Comparison of ENCODE assay signal across 8 cellular contexts in genomic region chr3:66378256-66378655, GRCh38.
DNase-seq lines count a peak whose midpoint lies in the region; ATAC-seq, FAIRE-seq and TF ChIP-seq lines count a peak whose summit lies in the region.

No MANE protein-coding gene starts in this region.

- no peaks in the 10 kb centered on the region for H3K9me1 ChIP-seq in keratinocyte (ENCODE audit: control insufficient read depth, extremely low read depth, insufficient read depth, low read length)

- DNase-seq in D721Med (ENCODE audit: insufficient read length, low spot score): no peak
- peak; percentile 63 for DNase-seq in NCI-H146 (lab: John Stamatoyannopoulos, UW)
- DNase-seq in activated effector memory CD4-positive, alpha-beta T cell treated with Interleukin-2 at 50 U/mL for 16 hours: peak; percentile 29
- no peak for DNase-seq in keratinocyte (ENCODE audit: low read depth, low spot score)
- no peak for DNase-seq in amniotic stem cell (lab: John Stamatoyannopoulos, UW)
- no peak for DNase-seq in RWPE1 (ENCODE audit: low spot score)

- H3K27me3 ChIP-seq in keratinocyte (ENCODE audit: control insufficient read depth, extremely low read depth, insufficient read depth, low read length): no peaks in the 10 kb centered on the region

- ATAC-seq in HG03196 (IDR thresholded peaks at IDR 0.05; ENCODE audit: unreplicated experiment) (no peak), HG03159 (IDR thresholded peaks at IDR 0.05; ENCODE audit: unreplicated experiment) (no peak)

- H3K79me2 ChIP-seq in keratinocyte (ENCODE audit: control insufficient read depth, insufficient read depth, low read length): no peaks in the 10 kb centered on the region

- CTCF ChIA-PET in RWPE1 (lab: Yijun Ruan, JAX): interaction anchor here (1.1 kb wide), 1 partner anchor 444 kb away, joined by 3 read pairs; no protein-coding TSS in a partner anchor

- H3K4me2 ChIP-seq in keratinocyte (ENCODE audit: control insufficient read depth, extremely low read depth, insufficient read depth, low read depth, low read length): no peak overlapping the region

- H3K9me3 ChIP-seq in keratinocyte (ENCODE audit: control insufficient read depth, low read depth, low read length): no peaks in the 10 kb centered on the region

- no peak for FAIRE-seq in D721Med (lab: Jason Lieb, UNC)
- FAIRE-seq in keratinocyte (lab: Jason Lieb, UNC): no peak

- POLR2A ChIA-PET in RWPE1 (lab: Yijun Ruan, JAX; ENCODE audit: low non-redundant PET): no interaction called here

- H4K20me1 ChIP-seq in keratinocyte (ENCODE audit: control insufficient read depth, extremely low read depth, insufficient read depth, low read length): no peaks in the 10 kb centered on the region

- H2AFZ ChIP-seq in keratinocyte (ENCODE audit: control insufficient read depth, low read length): no peak overlapping the region

- H3K9ac ChIP-seq in keratinocyte (ENCODE audit: control insufficient read depth, extremely low read depth, insufficient read depth, low read length): no peak overlapping the region

- H3K4me1 ChIP-seq in keratinocyte (ENCODE audit: control insufficient read depth, extremely low read depth, insufficient read depth, low read length): no peaks in the 10 kb centered on the region

- dilution Hi-C loops in keratinocyte (cut with MboI; ENCODE audit: extremely low pct_ligation_motif_present, low sequenced_read_pairs): no loop called here

- H3K27ac ChIP-seq in keratinocyte (ENCODE audit: control insufficient read depth, insufficient read depth, low read length): no peak overlapping the region
- H3K27ac ChIP-seq in RWPE1: no peak overlapping the region

- no peak overlapping the region for H3K4me3 ChIP-seq in keratinocyte (ENCODE audit: control insufficient read depth in 2 of 3, extremely low read depth in 1 of 3, insufficient read depth in 2 of 3, low read depth in 1 of 3, low read length in 3 of 3)

- TF ChIP-seq CTCF in D721Med (IDR thresholded peaks at IDR 0.05; ENCODE audit: insufficient read depth, missing control alignments) (peak; percentile 40), keratinocyte (optimal IDR thresholded peaks at IDR 0.05 in 1 of 3, IDR thresholded peaks at IDR 0.05 in 1 of 3, conservative IDR thresholded peaks at IDR 0.05 in 1 of 3; ENCODE audit: extremely low read depth in 1 of 3, insufficient read depth in 2 of 3, low read length in 3 of 3) (peak; percentile 53 to 66 (median 57)), RWPE1 (conservative IDR thresholded peaks at IDR 0.05; ENCODE audit: low read depth) (no peak; the same call in 1 of the 2 replicates)

- H3K36me3 ChIP-seq in keratinocyte (ENCODE audit: control insufficient read depth in 2 of 2, extremely low read depth in 1 of 2, insufficient read depth in 2 of 2, low read length in 2 of 2): peaks cover 16 to 34% of the 10 kb centered on the region in 2 experiments

Comparison
In these comparisons a context has a peak if more than half of its experiments do, and no peak if none do; other contexts are left out.
1. DNase-seq: peak in NCI-H146 (single experiment) and activated effector memory CD4-positive, alpha-beta T cell treated with Interleukin-2 at 50 U/mL for 16 hours (single experiment); none in D721Med (single experiment), keratinocyte (single experiment), amniotic stem cell (single experiment) and RWPE1 (single experiment).